1 cellular context compared by ENCODE assay signal in genomic region chr2:157856157-157856455, GRCh38.
TF ChIP-seq lines count a peak whose summit lies in the region.

No MANE protein-coding gene starts in this region.

TF ChIP-seq in HCT116, 20 proteins besides CTCF, POLR2A, EP300 and RAD21:
- TF ChIP-seq SRF (IDR thresholded peaks at IDR 0.05; ENCODE audit: low read depth) (no peak), ZNF274 (IDR thresholded peaks at IDR 0.05; ENCODE audit: low read depth, low read length) (no peak), YY1 (IDR thresholded peaks at IDR 0.05; ENCODE audit: extremely low read depth, insufficient replicate concordance, low read depth, low read length) (no peak), SP1 (IDR thresholded peaks at IDR 0.05; ENCODE audit: low read depth) (no peak), MAX (IDR thresholded peaks at IDR 0.05) (no peak)
